Comparison of ENCODE assay signal across 20 cellular contexts in the genomic region with DNA sequence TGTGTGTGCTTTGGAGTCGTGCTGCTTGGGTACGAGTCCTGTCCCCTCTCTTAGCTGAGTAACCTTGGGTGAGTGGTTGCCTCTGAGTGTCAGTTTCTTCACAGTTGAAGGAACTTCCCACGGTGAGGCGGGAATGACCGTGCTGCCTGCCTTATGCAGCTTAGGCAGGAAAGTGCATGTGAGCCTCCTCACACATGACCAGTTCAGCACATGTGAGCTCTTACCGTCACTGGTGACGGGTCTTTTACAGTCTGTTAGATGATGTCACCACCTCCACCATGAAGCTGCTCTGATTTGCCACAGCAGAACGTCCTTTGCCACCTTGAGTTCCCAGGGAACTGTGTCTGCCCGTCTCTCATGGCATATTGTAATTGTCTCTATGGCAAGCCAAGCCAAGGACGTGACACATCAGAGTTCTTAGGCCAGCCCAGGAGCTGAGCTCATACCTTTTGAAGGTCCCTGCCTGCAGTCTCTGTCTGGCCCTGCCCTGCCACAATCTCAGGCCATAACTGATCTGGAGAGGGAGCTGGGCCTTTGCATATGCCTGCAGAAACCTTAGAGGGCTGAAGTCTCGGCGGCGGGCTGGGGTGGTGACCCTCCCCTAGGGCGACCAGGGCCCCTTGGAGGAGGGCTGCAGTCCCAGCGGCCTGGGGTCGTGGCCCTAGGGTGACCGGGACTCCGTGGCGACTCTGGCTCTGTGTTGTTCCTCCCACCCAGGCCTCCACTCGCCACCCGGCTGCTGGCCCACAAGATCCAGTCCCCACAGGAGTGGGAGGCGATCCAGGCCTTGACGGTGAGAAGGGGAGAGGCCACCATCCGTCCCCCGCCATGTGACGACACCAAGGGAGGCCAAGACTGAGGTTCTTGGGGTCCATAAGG. TPM values are rescaled to one million over a fixed set of nuclear protein-coding genes. Genes with fewer than 3 reads are reported as not detected.
A peak's percentile ranks its signal among the peaks of the same experiment; 100 is the strongest.
DNase-seq lines count a peak whose midpoint lies in the region; ATAC-seq and TF ChIP-seq lines count a peak whose summit lies in the region.
"Had no signal": no experiment of that assay in that cellular context is flagged by ENCODE, and none has a peak within 500 bp of the region (broad histone marks: within the 10 kb centered on the region; RNA-seq: fewer than 3 reads in every experiment).

No MANE protein-coding gene starts in this region.

- DNase-seq in activated T-cell treated with anti-CD3 and anti-CD28 coated beads, Interleukin-2, amount 50 U/mL, for 24 hours = no peak
- DNase-seq in activated T-cell treated with anti-CD3 and anti-CD28 coated beads, Interleukin-2, amount 50 U/mL, for 1 hour = no peak
- DNase-seq in Panc1 (ENCODE audit: low read depth, low spot score) = no peak
- no peak for DNase-seq in NCI-H748 treated with DMSO at 0.1 percent for 48 hours (lab: John Stamatoyannopoulos, UW)
- no peak for DNase-seq in activated naive CD4-positive, alpha-beta T cell treated with anti-CD3 and anti-CD28 coated beads for 36 hours
- DNase-seq: COR-L47, DMS79, MG63, NCI-H1105, NCI-H187, NCI-H2171, RPMI8226 had no signal

- CTCF ChIA-PET in Panc1 (lab: Charles Lee) = interaction anchor here (1.0 kb wide), 1 partner anchor 27 kb away, joined by 3 read pairs; no protein-coding TSS in a partner anchor
- CTCF ChIA-PET in activated naive CD4-positive, alpha-beta T cell treated with anti-CD3 and anti-CD28 coated beads for 36 hours (lab: Charles Lee) = interaction anchor here (0.5 to 7.7 kb wide), 5 partner anchors 11 to 538 kb away, joined by 3 to 32 read pairs (median 3); no protein-coding TSS in a partner anchor

- BruUV-seq in Panc1 (replicated peaks; lab: Mats Ljungman, UMichigan) = no TSS peak

- H3K27ac Mint-ChIP-seq in activated T-cell treated with anti-CD3 and anti-CD28 coated beads, Interleukin-2, amount 50 U/mL, for 24 hours = peak overlapping the region; percentile 29
- H3K27ac Mint-ChIP-seq in stimulated activated memory B cell treated with anti-CD40 and anti-IgM and Interleukin-4, amounts not matched to agents 10 μg/mL and 1 μg/mL and 100 μg/mL, for 72 hours = peak overlapping the region; percentile 89
- no peak overlapping the region for H3K27ac Mint-ChIP-seq in activated naive CD4-positive, alpha-beta T cell treated with anti-CD3 and anti-CD28 coated beads for 36 hours

- no peaks in the 10 kb centered on the region for H3K36me3 ChIP-seq in Panc1 (ENCODE audit: control insufficient read depth, insufficient read depth, low read length)

- no peaks in the 10 kb centered on the region for H3K9me3 Mint-ChIP-seq in activated T-cell treated with anti-CD3 and anti-CD28 coated beads, Interleukin-2, amount 50 U/mL, for 24 hours
- no peaks in the 10 kb centered on the region for H3K9me3 Mint-ChIP-seq in stimulated activated memory B cell treated with anti-CD40 and anti-IgM and Interleukin-4, amounts not matched to agents 10 μg/mL and 1 μg/mL and 100 μg/mL, for 72 hours
- no peaks in the 10 kb centered on the region for H3K9me3 Mint-ChIP-seq in activated naive CD4-positive, alpha-beta T cell treated with anti-CD3 and anti-CD28 coated beads for 36 hours

- ATAC-seq in Panc1 (0 out of 2 replicates have a peak, but pooled peaks have one; percentile 32), esophagus mucosa (peak; percentile 14), GM18505 (IDR thresholded peaks at IDR 0.05; ENCODE audit: unreplicated experiment) (no peak)
- ATAC-seq in stimulated activated memory B cell treated with anti-CD40 and anti-IgM and Interleukin-4, amounts not matched to agents 10 μg/mL and 1 μg/mL and 100 μg/mL, for 72 hours = peak; percentile 34

- no peak overlapping the region for H3K4me3 ChIP-seq in Panc1 (ENCODE audit: low read depth in 2 of 2, low read length in 2 of 2)
- H3K4me3 ChIP-seq: MG63 had no signal

- H3K4me1 Mint-ChIP-seq in activated T-cell treated with anti-CD3 and anti-CD28 coated beads, Interleukin-2, amount 50 U/mL, for 24 hours (ENCODE audit: low read depth) = peaks cover 2% of the 10 kb centered on the region
- H3K4me1 Mint-ChIP-seq in stimulated activated memory B cell treated with anti-CD40 and anti-IgM and Interleukin-4, amounts not matched to agents 10 μg/mL and 1 μg/mL and 100 μg/mL, for 72 hours = peaks cover 50% of the 10 kb centered on the region
- H3K4me1 Mint-ChIP-seq in activated naive CD4-positive, alpha-beta T cell treated with anti-CD3 and anti-CD28 coated beads for 36 hours (ENCODE audit: low read depth) = no peaks in the 10 kb centered on the region

- no peaks in the 10 kb centered on the region for H3K4me1 ChIP-seq in Panc1 (ENCODE audit: control insufficient read depth, insufficient read depth, low read length)

- no peaks in the 10 kb centered on the region for H3K27me3 ChIP-seq in Panc1 (ENCODE audit: control insufficient read depth, insufficient read depth, low read length)
- H3K27me3 ChIP-seq: MG63 had no signal

- POLR2A ChIA-PET in Panc1 (lab: Charles Lee) = no interaction called here

- H3K36me3 Mint-ChIP-seq in activated T-cell treated with anti-CD3 and anti-CD28 coated beads, Interleukin-2, amount 50 U/mL, for 24 hours (ENCODE audit: low read depth) = peaks cover 75% of the 10 kb centered on the region
- H3K36me3 Mint-ChIP-seq in stimulated activated memory B cell treated with anti-CD40 and anti-IgM and Interleukin-4, amounts not matched to agents 10 μg/mL and 1 μg/mL and 100 μg/mL, for 72 hours = peaks cover 60% of the 10 kb centered on the region
- H3K36me3 Mint-ChIP-seq in activated naive CD4-positive, alpha-beta T cell treated with anti-CD3 and anti-CD28 coated beads for 36 hours (ENCODE audit: low read depth) = peaks cover 10% of the 10 kb centered on the region

- H3K27ac ChIP-seq in Panc1 (ENCODE audit: low read length) = no peak overlapping the region
- H3K27ac ChIP-seq: C4-2B had no signal

- H3K27me3 Mint-ChIP-seq in activated T-cell treated with anti-CD3 and anti-CD28 coated beads, Interleukin-2, amount 50 U/mL, for 24 hours = no peaks in the 10 kb centered on the region
- H3K27me3 Mint-ChIP-seq in stimulated activated memory B cell treated with anti-CD40 and anti-IgM and Interleukin-4, amounts not matched to agents 10 μg/mL and 1 μg/mL and 100 μg/mL, for 72 hours = no peaks in the 10 kb centered on the region
- H3K27me3 Mint-ChIP-seq in activated naive CD4-positive, alpha-beta T cell treated with anti-CD3 and anti-CD28 coated beads for 36 hours (ENCODE audit: low read depth) = no peaks in the 10 kb centered on the region

- intact Hi-C loops in Panc1 (cut with micrococcal nuclease; ENCODE audit: unreplicated experiment) = no loop called here
- intact Hi-C loops in activated naive CD4-positive, alpha-beta T cell treated with anti-CD3 and anti-CD28 coated beads for 36 hours (cut with micrococcal nuclease) = no loop called here

- H3K9me3 ChIP-seq in Panc1 (ENCODE audit: control insufficient read depth, insufficient read depth, low read depth, low read length) = no peaks in the 10 kb centered on the region
- H3K9me3 ChIP-seq: MG63 had no signal

- TF ChIP-seq CTCF in Panc1 (IDR thresholded peaks at IDR 0.05) = no peak

- in situ Hi-C loops in Panc1 (cut with HindIII; ENCODE audit: low pct_unique_long_range_greater_than_20kb, low sequenced_read_pairs) = no loop called here

- H3K4me3 Mint-ChIP-seq in activated T-cell treated with anti-CD3 and anti-CD28 coated beads, Interleukin-2, amount 50 U/mL, for 24 hours = no peak overlapping the region
- H3K4me3 Mint-ChIP-seq in stimulated activated memory B cell treated with anti-CD40 and anti-IgM and Interleukin-4, amounts not matched to agents 10 μg/mL and 1 μg/mL and 100 μg/mL, for 72 hours = no peak overlapping the region
- H3K4me3 Mint-ChIP-seq in activated naive CD4-positive, alpha-beta T cell treated with anti-CD3 and anti-CD28 coated beads for 36 hours = no peak overlapping the region

- TF ChIP-seq POLR2A in GM18505 (IDR thresholded peaks at IDR 0.05; ENCODE audit: borderline replicate concordance, extremely low read depth, insufficient read depth, insufficient read length) = no peak

RNA-seq across cellular contexts. Expression of gene GGA1, which starts 7.8 kb away (rescaled TPM):
- 45.4 TPM for total RNA-seq in Panc1 (2021; ENCODE audit: unreplicated experiment)
- 42.9 TPM for polyA plus RNA-seq in Panc1 (2012; ENCODE audit: insufficient read length)
- total RNA-seq in esophagus mucosa = 28.4 TPM
- total RNA-seq in activated naive CD4-positive, alpha-beta T cell treated with anti-CD3 and anti-CD28 coated beads for 36 hours = 10 to 100 TPM; 46.1 to 49.1 TPM

RNA-seq across cellular contexts. Expression of gene SH3BP1, which starts 23.0 kb away (rescaled TPM):
- 6.8 TPM for total RNA-seq in Panc1 (2021; ENCODE audit: unreplicated experiment)
- polyA plus RNA-seq in Panc1 (2012; ENCODE audit: insufficient read length) = 6.8 TPM
- 40.2 TPM for total RNA-seq in esophagus mucosa
- total RNA-seq in activated naive CD4-positive, alpha-beta T cell treated with anti-CD3 and anti-CD28 coated beads for 36 hours = 10 to 100 TPM; 45.9 to 51.0 TPM
- total RNA-seq: A172 had no signal

RNA-seq across cellular contexts. Expression of gene LGALS2, which starts 36.6 kb away (rescaled TPM):
- total RNA-seq in Panc1 (2021; ENCODE audit: unreplicated experiment) (not detected), esophagus mucosa (not detected)
- not detected for polyA plus RNA-seq in Panc1 (2012; ENCODE audit: insufficient read length)
- not detected for total RNA-seq in activated naive CD4-positive, alpha-beta T cell treated with anti-CD3 and anti-CD28 coated beads for 36 hours
- total RNA-seq: A172, H4, NCI-H460, SK-MEL-5 had no signal

RNA-seq across cellular contexts. Expression of gene PDXP, which starts 42.1 kb away (rescaled TPM):
- total RNA-seq in Panc1 (2021; ENCODE audit: unreplicated experiment) (17.6 TPM), esophagus mucosa (2.5 TPM)
- 14.6 TPM for polyA plus RNA-seq in Panc1 (2012; ENCODE audit: insufficient read length)
- 10 to 100 TPM; 17.4 to 19.2 TPM for total RNA-seq in activated naive CD4-positive, alpha-beta T cell treated with anti-CD3 and anti-CD28 coated beads for 36 hours

RNA-seq across cellular contexts. Expression of gene CDC42EP1, which starts 56.2 kb away (rescaled TPM):
- 62.5 TPM for total RNA-seq in Panc1 (2021; ENCODE audit: unreplicated experiment)
- polyA plus RNA-seq in Panc1 (2012; ENCODE audit: insufficient read length) = 91.2 TPM
- 117 TPM for total RNA-seq in esophagus mucosa
- total RNA-seq in activated naive CD4-positive, alpha-beta T cell treated with anti-CD3 and anti-CD28 coated beads for 36 hours = 1 to 10 TPM; 1.9 to 2.8 TPM
